11 cellular contexts compared by ENCODE assay signal in genomic region chr3:142863010-142863787, GRCh38. TPM values are rescaled to one million over a fixed set of nuclear protein-coding genes. Genes with fewer than 3 reads are reported as not detected.
DNase-seq lines count a peak whose midpoint lies in the region; TF ChIP-seq lines count a peak whose summit lies in the region.
"Had no signal": no experiment of that assay in that cellular context is flagged by ENCODE, and none has a peak within 500 bp of the region (broad histone marks: within the 10 kb centered on the region; RNA-seq: fewer than 3 reads in every experiment).

No MANE protein-coding gene starts in this region.

- no peak overlapping the region for H2AFZ ChIP-seq in KMS-11 (ENCODE audit: low read depth)

- CTCF ChIA-PET in A673 (lab: Charles Lee) = no interaction called here

- no peaks in the 10 kb centered on the region for H4K20me1 ChIP-seq in BLaER1 treated with 17β-estradiol and CSF1 and Interleukin-3, amounts not matched to agents 10 nM and 100 nM
- H4K20me1 ChIP-seq in KMS-11 (ENCODE audit: insufficient read depth) = no peaks in the 10 kb centered on the region

- POLR2A ChIA-PET in A673 (lab: Charles Lee; ENCODE audit: low non-redundant PET) = no interaction called here

- peaks cover 0 to 28% (median 7%) of the 10 kb centered on the region in 10 experiments; a peak in 13 of 20 replicates for H3K4me1 ChIP-seq in BLaER1 treated with 17β-estradiol and CSF1 and Interleukin-3, amounts not matched to agents 10 nM and 100 nM
- peaks cover 40% of the 10 kb centered on the region for H3K4me1 ChIP-seq in KMS-11 (ENCODE audit: low read depth, poor library complexity, severe bottlenecking)
- H3K4me1 ChIP-seq in iPS-20b (ENCODE audit: insufficient read depth, low read length) = peaks cover 54% of the 10 kb centered on the region
- no peaks in the 10 kb centered on the region for H3K4me1 ChIP-seq in A673 (ENCODE audit: insufficient read depth, low read length, poor library complexity, severe bottlenecking)
- H3K4me1 ChIP-seq: thyroid gland had no signal

- H3K4me3 Mint-ChIP-seq in T-helper 2 cell treated with Interferon-gamma antibody and Interleukin-4, amounts not matched to agents 5 μg/mL and 100 μg/mL, for 36 hours = peak overlapping the region; percentile 7

- in situ Hi-C loops in brain microvascular endothelial cell (cut with HindIII; ENCODE audit: low pct_ligation_motif_present, low sequenced_read_pairs) = no loop called here

- H3K27ac Mint-ChIP-seq in T-helper 2 cell treated with Interferon-gamma antibody and Interleukin-4, amounts not matched to agents 5 μg/mL and 100 μg/mL, for 36 hours = no peak overlapping the region

- peak overlapping the region in 8 of 11 experiments; percentile 1 to 63 (median 26); a peak in 10 of 22 replicates for H3K4me2 ChIP-seq in BLaER1 treated with 17β-estradiol and CSF1 and Interleukin-3, amounts not matched to agents 10 nM and 100 nM
- H3K4me2 ChIP-seq in KMS-11 = peak overlapping the region; percentile 51

- no TSS peak for BruUV-seq in A673 (replicated peaks; lab: Mats Ljungman, UMichigan)

- no peak overlapping the region for H3K9ac ChIP-seq in BLaER1 treated with 17β-estradiol and CSF1 and Interleukin-3, amounts not matched to agents 10 nM and 100 nM
- H3K9ac ChIP-seq in KMS-11 (peak overlapping the region; percentile 6; the same call in 1 of the 2 replicates), iPS-20b (ENCODE audit: low read depth, low read length) (peak overlapping the region; percentile 69)

- intact Hi-C loops in A673 (cut with micrococcal nuclease; ENCODE audit: unreplicated experiment) = no loop called here

- H3K9me3 Mint-ChIP-seq in T-helper 2 cell treated with Interferon-gamma antibody and Interleukin-4, amounts not matched to agents 5 μg/mL and 100 μg/mL, for 36 hours = no peaks in the 10 kb centered on the region

- no peaks in the 10 kb centered on the region for H3K9me3 ChIP-seq in BLaER1 treated with 17β-estradiol and CSF1 and Interleukin-3, amounts not matched to agents 10 nM and 100 nM (replicated peaks in 1 of 11)
- no peaks in the 10 kb centered on the region for H3K9me3 ChIP-seq in iPS-20b (ENCODE audit: insufficient read depth, low read depth, low read length)
- H3K9me3 ChIP-seq in A673 (ENCODE audit: low read depth, low read length, poor library complexity, severe bottlenecking) = no peaks in the 10 kb centered on the region
- H3K9me3 ChIP-seq: thyroid gland had no signal

- no peaks in the 10 kb centered on the region for H3K36me3 ChIP-seq in BLaER1 treated with 17β-estradiol and CSF1 and Interleukin-3, amounts not matched to agents 10 nM and 100 nM
- H3K36me3 ChIP-seq in KMS-11 (ENCODE audit: insufficient read depth) = no peaks in the 10 kb centered on the region
- no peaks in the 10 kb centered on the region for H3K36me3 ChIP-seq in iPS-20b (ENCODE audit: insufficient read depth, low read depth, low read length)
- H3K36me3 ChIP-seq in A673 (ENCODE audit: insufficient read depth, low read length, poor library complexity, severe bottlenecking) = no peaks in the 10 kb centered on the region
- H3K36me3 ChIP-seq in brain microvascular endothelial cell (replicated peaks) = no peaks in the 10 kb centered on the region
- H3K36me3 ChIP-seq: thyroid gland had no signal

- no peaks in the 10 kb centered on the region for H3K27me3 ChIP-seq in BLaER1 treated with 17β-estradiol and CSF1 and Interleukin-3, amounts not matched to agents 10 nM and 100 nM
- no peaks in the 10 kb centered on the region for H3K27me3 ChIP-seq in KMS-11 (ENCODE audit: insufficient read depth, low read depth)
- H3K27me3 ChIP-seq in iPS-20b (ENCODE audit: insufficient read depth, low read length) = no peaks in the 10 kb centered on the region
- no peaks in the 10 kb centered on the region for H3K27me3 ChIP-seq in A673 (replicated peaks; ENCODE audit: insufficient read depth, low read depth, low read length, poor library complexity)
- no peaks in the 10 kb centered on the region for H3K27me3 ChIP-seq in brain microvascular endothelial cell (replicated peaks)
- H3K27me3 ChIP-seq: thyroid gland had no signal

- no peak overlapping the region for H3K27ac ChIP-seq in BLaER1 treated with 17β-estradiol and CSF1 and Interleukin-3, amounts not matched to agents 10 nM and 100 nM
- H3K27ac ChIP-seq in KMS-11 = peak overlapping the region; percentile 39
- peak overlapping the region; percentile 63 for H3K27ac ChIP-seq in iPS-20b (ENCODE audit: low read length)
- no peak overlapping the region for H3K27ac ChIP-seq in A673 (ENCODE audit: low read depth, low read length, poor library complexity, severe bottlenecking)
- no peak overlapping the region for H3K27ac ChIP-seq in brain microvascular endothelial cell
- H3K27ac ChIP-seq: thyroid gland had no signal

- no peaks in the 10 kb centered on the region for H3K79me2 ChIP-seq in KMS-11 (ENCODE audit: insufficient read depth, low read depth)

- no peaks in the 10 kb centered on the region for H3K36me3 Mint-ChIP-seq in T-helper 2 cell treated with Interferon-gamma antibody and Interleukin-4, amounts not matched to agents 5 μg/mL and 100 μg/mL, for 36 hours (ENCODE audit: low read depth)

- H3K27me3 Mint-ChIP-seq in T-helper 2 cell treated with Interferon-gamma antibody and Interleukin-4, amounts not matched to agents 5 μg/mL and 100 μg/mL, for 36 hours (ENCODE audit: low read depth) = peaks cover 19% of the 10 kb centered on the region

- TF ChIP-seq CTCF in KMS-11 (conservative IDR thresholded peaks at IDR 0.05; ENCODE audit: low read depth, low read length) (no peak), A673 (conservative IDR thresholded peaks at IDR 0.05; ENCODE audit: low read depth, low read length) (no peak), brain microvascular endothelial cell (IDR thresholded peaks at IDR 0.05; ENCODE audit: low read depth, low read length, missing control alignments) (no peak)

- H3K4me3 ChIP-seq in BLaER1 treated with 17β-estradiol and CSF1 and Interleukin-3, amounts not matched to agents 10 nM and 100 nM = no peak overlapping the region
- H3K4me3 ChIP-seq in KMS-11 (IDR thresholded peaks at IDR 0.05; ENCODE audit: insufficient read depth, low read depth, low read length) (no peak overlapping the region), iPS-20b (ENCODE audit: low read length) (peak overlapping the region; percentile 56), A673 (ENCODE audit: low read depth, low read length, poor library complexity, severe bottlenecking) (no peak overlapping the region), brain microvascular endothelial cell (ENCODE audit: low read depth, low read length) (no peak overlapping the region)
- H3K4me3 ChIP-seq: thyroid gland had no signal

- DNase-seq in T-helper 2 cell treated with Interferon-gamma antibody and Interleukin-4, amounts not matched to agents 5 μg/mL and 100 μg/mL, for 36 hours (ENCODE audit: low spot score) = no peak
- DNase-seq in A673 (ENCODE audit: low spot score) (no peak), brain microvascular endothelial cell (no peak), iPS-NIHi7 (ENCODE audit: extremely low spot score) (no peak), HCEC 1CT (no peak)
- DNase-seq: activated naive CD4-positive, alpha-beta T cell treated with anti-CD3 and anti-CD28 coated beads, Interleukin-2, amount 50 U/mL, for 16 hours; thyroid gland had no signal

- peaks cover 8% of the 10 kb centered on the region for H3K4me1 Mint-ChIP-seq in T-helper 2 cell treated with Interferon-gamma antibody and Interleukin-4, amounts not matched to agents 5 μg/mL and 100 μg/mL, for 36 hours (ENCODE audit: low read depth)

RNA-seq across cellular contexts. Expression of gene PCOLCE2, which starts 25.7 kb away (rescaled TPM):
- 5.0 and 6.4 TPM in 2 replicates for total RNA-seq in A673 (2021)
- total RNA-seq: T-helper 2 cell treated with Interferon-gamma antibody and Interleukin-4, amounts not matched to agents 100 ng/mL and 5 ng/mL, for 36 hours had no signal

Comparison
In these comparisons a context has a peak if more than half of its experiments do, and no peak if none do; other contexts are left out.
1. H3K27ac ChIP-seq: peak in KMS-11 (single experiment) and iPS-20b (single experiment); none in BLaER1 treated with 17β-estradiol and CSF1 and Interleukin-3, amounts not matched to agents 10 nM and 100 nM (0 of 11), A673 (single experiment) and brain microvascular endothelial cell (single experiment).
2. H3K9ac ChIP-seq: peak in KMS-11 (single experiment) and iPS-20b (single experiment); none in BLaER1 treated with 17β-estradiol and CSF1 and Interleukin-3, amounts not matched to agents 10 nM and 100 nM (0 of 11).